In the genomic region with DNA sequence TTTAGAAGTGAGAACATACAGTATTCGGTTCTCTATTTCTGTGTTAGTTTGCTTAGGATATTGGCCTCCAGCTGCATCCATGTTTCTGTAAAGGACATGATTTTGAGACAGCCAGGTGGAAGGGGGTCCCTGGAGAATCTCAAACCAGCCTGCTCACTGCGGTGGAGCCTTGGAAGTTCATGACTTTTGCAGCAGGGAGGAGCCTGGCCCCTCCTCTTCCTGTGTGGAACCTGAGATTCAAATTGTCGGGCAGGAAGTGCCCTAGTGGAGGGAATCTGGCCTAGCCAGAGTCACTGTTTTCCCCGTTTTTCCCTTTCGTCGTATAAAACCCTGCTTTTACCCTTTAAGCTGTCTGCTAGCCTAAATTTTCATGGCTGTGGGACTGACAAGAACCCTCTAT, we compare ENCODE assay signal across 22 cellular contexts.
DNase-seq lines count a peak whose midpoint lies in the region; ATAC-seq and TF ChIP-seq lines count a peak whose summit lies in the region.
"Had no signal": no experiment of that assay in that cellular context is flagged by ENCODE, and none has a peak within 500 bp of the region (broad histone marks: within the 10 kb centered on the region; RNA-seq: fewer than 3 reads in every experiment).

No MANE protein-coding gene starts in this region.

- H3K27me3 ChIP-seq in MM.1S (replicated peaks; ENCODE audit: insufficient read depth, low read length) (no peaks in the 10 kb centered on the region), neural cell (ENCODE audit: insufficient read depth, low read depth, low read length) (no peaks in the 10 kb centered on the region), testis (no peaks in the 10 kb centered on the region)
- H3K27me3 ChIP-seq in effector memory CD4-positive, alpha-beta T cell (replicated peaks; ENCODE audit: control insufficient read depth, insufficient read depth, low read length, poor library complexity, severe bottlenecking), result no peaks in the 10 kb centered on the region
- H3K27me3 ChIP-seq: BLaER1 had no signal

- no peaks in the 10 kb centered on the region for H3K79me2 ChIP-seq in MM.1S (ENCODE audit: low read length)
- no peaks in the 10 kb centered on the region for H3K79me2 ChIP-seq in neural cell (replicated peaks; ENCODE audit: insufficient read depth, low read length)

- H3K9me3 ChIP-seq in MM.1S (replicated peaks; ENCODE audit: insufficient read depth, low read length) (no peaks in the 10 kb centered on the region), neural cell (ENCODE audit: low read length) (no peaks in the 10 kb centered on the region), testis (no peaks in the 10 kb centered on the region)
- H3K9me3 ChIP-seq in effector memory CD4-positive, alpha-beta T cell (ENCODE audit: control insufficient read depth, low read length), result no peaks in the 10 kb centered on the region
- H3K9me3 ChIP-seq: BLaER1, Caco-2, HAP-1 had no signal

- H3F3A ChIP-seq in MM.1S (ENCODE audit: insufficient read depth, low read length) (no peaks in the 10 kb centered on the region), neural cell (ENCODE audit: insufficient read depth, low read length, poor library complexity, severe bottlenecking) (no peaks in the 10 kb centered on the region)

- DNase-seq in NCI-H2171 treated with DMSO at 0.1 percent for 48 hours (lab: John Stamatoyannopoulos, UW) (peak; percentile 1), NCI-H2171 (lab: John Stamatoyannopoulos, UW) (no peak), MM.1S (no peak), testis (peak; percentile 18), T-helper 1 cell (no peak)
- DNase-seq in effector memory CD4-positive, alpha-beta T cell, result no peak
- no peak for DNase-seq in activated T-cell treated with anti-CD3 and anti-CD28 coated beads, Interleukin-2, amount 50 U/mL, for 4 hours
- DNase-seq: Caco-2; CD4-positive, CD25-positive, alpha-beta regulatory T cell; CD8-positive, alpha-beta T cell; DMS 273 treated with DMSO at 0.1 percent for 48 hours; DMS79; EL; GF-D8; GOT3; HFFc6 had no signal

- intact Hi-C loops in testis (cut with DNase I; ENCODE audit: low total_unique reads), result no loop called here

- no peak for TF ChIP-seq RAD21 in neural cell (conservative IDR thresholded peaks at IDR 0.05)

- ATAC-seq in activated T-cell treated with anti-CD3 and anti-CD28 coated beads, Interleukin-2, amount 50 U/mL, for 4 hours, result no peak
- ATAC-seq: CD8-positive, alpha-beta T cell had no signal

- H3K4me2 ChIP-seq in MM.1S (ENCODE audit: low read depth, low read length) (no peak overlapping the region), neural cell (ENCODE audit: low read length) (no peak overlapping the region)
- H3K4me2 ChIP-seq: BLaER1 had no signal

- H3K4me1 Mint-ChIP-seq in activated T-cell treated with anti-CD3 and anti-CD28 coated beads, Interleukin-2, amount 50 U/mL, for 4 hours (ENCODE audit: low read depth), result no peaks in the 10 kb centered on the region
- H3K4me1 Mint-ChIP-seq: B cell had no signal

- 76 to 79% methylated on average over 6 of the region's 6 CpGs for WGBS in testis, 2 donors

- H3K4me3 ChIP-seq in MM.1S (ENCODE audit: low read length) (no peak overlapping the region), neural cell (ENCODE audit: low read length) (no peak overlapping the region), testis (no peak overlapping the region)
- no peak overlapping the region for H3K4me3 ChIP-seq in effector memory CD4-positive, alpha-beta T cell (ENCODE audit: insufficient read depth, low read depth, low read length, poor library complexity, severe bottlenecking)
- H3K4me3 ChIP-seq: BLaER1, HAP-1 had no signal

- TF ChIP-seq CTCF in MM.1S (IDR thresholded peaks at IDR 0.05; ENCODE audit: low read length) (no peak), neural cell (IDR thresholded peaks at IDR 0.05; ENCODE audit: poor library complexity, severe bottlenecking) (no peak), testis (IDR thresholded peaks at IDR 0.05) (no peak)

- no peaks in the 10 kb centered on the region for H3K36me3 ChIP-seq in MM.1S (replicated peaks; ENCODE audit: insufficient read depth, low read length)
- no peaks in the 10 kb centered on the region for H3K36me3 ChIP-seq in neural cell (ENCODE audit: insufficient read depth, low read length)
- H3K36me3 ChIP-seq in testis (ENCODE audit: low read depth, missing control alignments), result no peaks in the 10 kb centered on the region
- no peaks in the 10 kb centered on the region for H3K36me3 ChIP-seq in effector memory CD4-positive, alpha-beta T cell (ENCODE audit: control insufficient read depth, insufficient read depth, low read length)
- H3K36me3 ChIP-seq: BLaER1, HAP-1 had no signal

- H3K9me2 ChIP-seq in MM.1S (replicated peaks; ENCODE audit: insufficient read depth, low read length) (no peaks in the 10 kb centered on the region), neural cell (ENCODE audit: insufficient read depth, low read length) (no peaks in the 10 kb centered on the region)

- no peak overlapping the region for H3K27ac ChIP-seq in MM.1S (ENCODE audit: low read length)
- H3K27ac ChIP-seq in neural cell (ENCODE audit: low read length), result peak overlapping the region; percentile 60
- no peak overlapping the region for H3K27ac ChIP-seq in testis
- H3K27ac ChIP-seq in effector memory CD4-positive, alpha-beta T cell (ENCODE audit: insufficient read depth, low read length, poor library complexity, severe bottlenecking), result no peak overlapping the region
- H3K27ac ChIP-seq: 22Rv1, BLaER1, C4-2B had no signal

- H3K9ac ChIP-seq in MM.1S (ENCODE audit: low read length), result no peak overlapping the region
- no peak overlapping the region for H3K9ac ChIP-seq in neural cell (ENCODE audit: low read length)
- H3K9ac ChIP-seq: BLaER1 had no signal

- TF ChIP-seq EP300 in neural cell (conservative IDR thresholded peaks at IDR 0.05; ENCODE audit: poor library complexity, severe bottlenecking), result no peak

- no peaks in the 10 kb centered on the region for H3K27me3 Mint-ChIP-seq in activated T-cell treated with anti-CD3 and anti-CD28 coated beads, Interleukin-2, amount 50 U/mL, for 4 hours (ENCODE audit: low read depth)
- H3K27me3 Mint-ChIP-seq: B cell; CD4-positive, CD25-positive, alpha-beta regulatory T cell had no signal

- TF ChIP-seq POLR2A in testis (IDR thresholded peaks at IDR 0.05), result no peak

- no peaks in the 10 kb centered on the region for H3K36me3 Mint-ChIP-seq in activated T-cell treated with anti-CD3 and anti-CD28 coated beads, Interleukin-2, amount 50 U/mL, for 4 hours (ENCODE audit: insufficient read depth)
- H3K36me3 Mint-ChIP-seq: CD4-positive, CD25-positive, alpha-beta regulatory T cell; CD8-positive, alpha-beta T cell had no signal

- peaks cover 2% of the 10 kb centered on the region for H3K9me3 Mint-ChIP-seq in activated T-cell treated with anti-CD3 and anti-CD28 coated beads, Interleukin-2, amount 50 U/mL, for 4 hours

- no peaks in the 10 kb centered on the region for H4K20me1 ChIP-seq in MM.1S (ENCODE audit: insufficient read depth, low read length)
- no peaks in the 10 kb centered on the region for H4K20me1 ChIP-seq in neural cell (ENCODE audit: insufficient read depth)
- H4K20me1 ChIP-seq: BLaER1 had no signal

- H3K4me1 ChIP-seq in MM.1S (ENCODE audit: low read length) (no peaks in the 10 kb centered on the region), testis (no peaks in the 10 kb centered on the region)
- no peaks in the 10 kb centered on the region for H3K4me1 ChIP-seq in effector memory CD4-positive, alpha-beta T cell (ENCODE audit: control insufficient read depth, insufficient read depth, low read length, poor library complexity, severe bottlenecking)
- H3K4me1 ChIP-seq: BLaER1, Caco-2 had no signal

- H2AFZ ChIP-seq in MM.1S (ENCODE audit: low read length) (0 out of 2 replicates have a peak overlapping the region, but pooled peaks have one; percentile 27), neural cell (ENCODE audit: low read depth, low read length) (no peak overlapping the region)

- no peak overlapping the region for H3K4me3 Mint-ChIP-seq in activated T-cell treated with anti-CD3 and anti-CD28 coated beads, Interleukin-2, amount 50 U/mL, for 4 hours
- H3K4me3 Mint-ChIP-seq: B cell; CD4-positive, CD25-positive, alpha-beta regulatory T cell; CD8-positive, alpha-beta T cell; HFFc6 had no signal

TF ChIP-seq in neural cell, 6 proteins besides CTCF, POLR2A, EP300 and RAD21:
- TF ChIP-seq TAF1 (IDR thresholded peaks at IDR 0.05; ENCODE audit: low read depth) (no peak), SMC3 (conservative IDR thresholded peaks at IDR 0.05; ENCODE audit: poor library complexity) (no peak), POLR2AphosphoS5 (IDR thresholded peaks at IDR 0.05) (no peak), EZH2 (IDR thresholded peaks at IDR 0.05; ENCODE audit: borderline replicate concordance, insufficient read depth, low read length, poor library complexity, severe bottlenecking) (no peak), MXI1 (conservative IDR thresholded peaks at IDR 0.05; ENCODE audit: poor library complexity, severe bottlenecking) (no peak)
- TF ChIP-seq, protein P1, sequence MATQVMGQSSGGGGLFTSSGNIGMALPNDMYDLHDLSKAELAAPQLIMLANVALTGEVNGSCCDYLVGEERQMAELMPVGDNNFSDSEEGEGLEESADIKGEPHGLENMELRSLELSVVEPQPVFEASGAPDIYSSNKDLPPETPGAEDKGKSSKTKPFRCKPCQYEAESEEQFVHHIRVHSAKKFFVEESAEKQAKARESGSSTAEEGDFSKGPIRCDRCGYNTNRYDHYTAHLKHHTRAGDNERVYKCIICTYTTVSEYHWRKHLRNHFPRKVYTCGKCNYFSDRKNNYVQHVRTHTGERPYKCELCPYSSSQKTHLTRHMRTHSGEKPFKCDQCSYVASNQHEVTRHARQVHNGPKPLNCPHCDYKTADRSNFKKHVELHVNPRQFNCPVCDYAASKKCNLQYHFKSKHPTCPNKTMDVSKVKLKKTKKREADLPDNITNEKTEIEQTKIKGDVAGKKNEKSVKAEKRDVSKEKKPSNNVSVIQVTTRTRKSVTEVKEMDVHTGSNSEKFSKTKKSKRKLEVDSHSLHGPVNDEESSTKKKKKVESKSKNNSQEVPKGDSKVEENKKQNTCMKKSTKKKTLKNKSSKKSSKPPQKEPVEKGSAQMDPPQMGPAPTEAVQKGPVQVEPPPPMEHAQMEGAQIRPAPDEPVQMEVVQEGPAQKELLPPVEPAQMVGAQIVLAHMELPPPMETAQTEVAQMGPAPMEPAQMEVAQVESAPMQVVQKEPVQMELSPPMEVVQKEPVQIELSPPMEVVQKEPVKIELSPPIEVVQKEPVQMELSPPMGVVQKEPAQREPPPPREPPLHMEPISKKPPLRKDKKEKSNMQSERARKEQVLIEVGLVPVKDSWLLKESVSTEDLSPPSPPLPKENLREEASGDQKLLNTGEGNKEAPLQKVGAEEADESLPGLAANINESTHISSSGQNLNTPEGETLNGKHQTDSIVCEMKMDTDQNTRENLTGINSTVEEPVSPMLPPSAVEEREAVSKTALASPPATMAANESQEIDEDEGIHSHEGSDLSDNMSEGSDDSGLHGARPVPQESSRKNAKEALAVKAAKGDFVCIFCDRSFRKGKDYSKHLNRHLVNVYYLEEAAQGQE (IDR thresholded peaks at IDR 0.05; ENCODE audit: borderline replicate concordance), result no peak

Comparison
In these comparisons a context has a peak if more than half of its experiments do, and no peak if none do; other contexts are left out.
1. DNase-seq: peak in NCI-H2171 treated with DMSO at 0.1 percent for 48 hours (single experiment) and testis (single experiment); none in NCI-H2171 (single experiment), MM.1S (single experiment), T-helper 1 cell (0 of 5), effector memory CD4-positive, alpha-beta T cell (0 of 3) and activated T-cell treated with anti-CD3 and anti-CD28 coated beads, Interleukin-2, amount 50 U/mL, for 4 hours (single experiment).